Comparison of ENCODE assay signal across 10 cellular contexts in genomic region chr2:69781321-69782248, GRCh38. TPM values are rescaled to one million over a fixed set of nuclear protein-coding genes. Genes with fewer than 3 reads are reported as not detected.
DNase-seq lines count a peak whose midpoint lies in the region; ATAC-seq, FAIRE-seq and TF ChIP-seq lines count a peak whose summit lies in the region.
"Had no signal": no experiment of that assay in that cellular context is flagged by ENCODE, and none has a peak within 500 bp of the region (broad histone marks: within the 10 kb centered on the region; RNA-seq: fewer than 3 reads in every experiment).

No MANE protein-coding gene starts in this region.

- peak overlapping the region; percentile 16 for H3K27ac Mint-ChIP-seq in Caco-2 (ENCODE audit: unreplicated experiment)

- H3K36me3 Mint-ChIP-seq in Caco-2 (ENCODE audit: insufficient read depth, unreplicated experiment), result peaks cover 4% of the 10 kb centered on the region

- no peaks in the 10 kb centered on the region for H3K27me3 Mint-ChIP-seq in Caco-2 (ENCODE audit: insufficient read depth, unreplicated experiment)

- H3K9ac ChIP-seq in kidney (ENCODE audit: low read length in 2 of 2), result peak overlapping the region in 1 of 2 donors; percentile 0

- peaks cover 2% of the 10 kb centered on the region for H3K9me3 ChIP-seq in Caco-2
- no peaks in the 10 kb centered on the region for H3K9me3 ChIP-seq in kidney (ENCODE audit: control insufficient read depth in 1 of 2, low read length in 2 of 2)
- H3K9me3 ChIP-seq: tibial artery had no signal

- no peak overlapping the region for H3K4me3 Mint-ChIP-seq in Caco-2 (ENCODE audit: unreplicated experiment)

- FAIRE-seq in kidney (lab: Jason Lieb, UNC), result peak; percentile 74

- in situ Hi-C loops in GM13977 (cut with MboI; ENCODE audit: low pct_unique_long_range_greater_than_20kb, low sequenced_read_pairs, unreplicated experiment), result no loop called here

- CTCF ChIA-PET in Caco-2 (lab: Charles Lee), result interaction anchor here (0.6 to 1.0 kb wide), 4 partner anchors 14 to 57 kb away, joined by 3 to 8 read pairs (median 4); no protein-coding TSS in a partner anchor

- POLR2A ChIA-PET in Caco-2 (lab: Charles Lee), result interaction anchor here (0.5 to 0.7 kb wide), 3 partner anchors 35 to 512 kb away, joined by 3 to 10 read pairs (median 5); partner anchors contain the start of gene NFU1

- H3K4me1 Mint-ChIP-seq in Caco-2 (ENCODE audit: low read depth, unreplicated experiment), result peaks cover 39% of the 10 kb centered on the region

- ATAC-seq in HG02759 (IDR thresholded peaks at IDR 0.05; ENCODE audit: unreplicated experiment) (peak; percentile 80), GM21515 (IDR thresholded peaks at IDR 0.05; ENCODE audit: unreplicated experiment) (no peak)

- DNase-seq in Caco-2 (peak; percentile 67 to 79), NCI-H69 (lab: John Stamatoyannopoulos, UW) (peak; percentile 86), kidney (no peak), GM13977 (ENCODE audit: low spot score) (no peak), substantia nigra (lab: John Stamatoyannopoulos, UW) (no peak), NK-92 (lab: John Stamatoyannopoulos, UW; ENCODE audit: unreplicated experiment) (no peak)
- DNase-seq: tibial artery had no signal

- intact Hi-C loops in Caco-2 (cut with micrococcal nuclease; ENCODE audit: unreplicated experiment) (loop anchor here (1.0 to 2.0 kb wide), 5 partner anchors 8 to 47 kb away; no protein-coding TSS in a partner anchor), kidney (cut with DNase I) (no loop called here)

- BruUV-seq in Caco-2 (replicated peaks; lab: Mats Ljungman, UMichigan), result no TSS peak

- H3K27ac ChIP-seq in kidney (ENCODE audit: low read depth in 2 of 2, low read length in 2 of 2) (peak overlapping the region; percentile 7 to 56), substantia nigra (ENCODE audit: low read depth, low read length, poor library complexity, severe bottlenecking) (no peak overlapping the region)
- H3K27ac ChIP-seq: tibial artery had no signal

- H3K36me3 ChIP-seq in Caco-2 (ENCODE audit: control insufficient read depth, insufficient read depth, low read length), result peaks cover 2% of the 10 kb centered on the region
- peaks cover 2 to 5% of the 10 kb centered on the region in 2 donors for H3K36me3 ChIP-seq in kidney (ENCODE audit: control insufficient read depth in 1 of 2, insufficient read depth in 2 of 2, low read length in 2 of 2)

- H3K4me3 ChIP-seq in Caco-2 (ENCODE audit: low read depth, low read length) (no peak overlapping the region), kidney (ENCODE audit: low read length in 2 of 2) (no peak overlapping the region)
- H3K4me3 ChIP-seq: coronary artery, tibial artery had no signal

- H3K4me1 ChIP-seq in Caco-2 (peaks cover 62% of the 10 kb centered on the region), kidney (ENCODE audit: control insufficient read depth in 1 of 2, insufficient read depth in 1 of 2, low read depth in 1 of 2, low read length in 2 of 2) (peaks cover 9 to 12% of the 10 kb centered on the region in 2 donors)

- TF ChIP-seq CTCF in Caco-2 (IDR thresholded peaks at IDR 0.05; ENCODE audit: insufficient read depth in 1 of 2, low read depth in 1 of 2, low read length in 1 of 2, severe bottlenecking in 1 of 2, unreplicated experiment in 1 of 2), result no peak
- TF ChIP-seq CTCF in kidney (IDR thresholded peaks at IDR 0.05; ENCODE audit: borderline replicate concordance, extremely low read depth, insufficient read depth), result no peak
- no peak for TF ChIP-seq CTCF in GM13977 (IDR thresholded peaks at IDR 0.05; ENCODE audit: extremely low read depth, insufficient read depth, missing control alignments)

- no peaks in the 10 kb centered on the region for H3K9me3 Mint-ChIP-seq in Caco-2 (ENCODE audit: unreplicated experiment)

- no peaks in the 10 kb centered on the region for H3K27me3 ChIP-seq in Caco-2 (replicated peaks; ENCODE audit: control insufficient read depth, insufficient read depth, low read length)
- H3K27me3 ChIP-seq: tibial artery had no signal

RNA-seq across cellular contexts. Expression of gene ANXA4, which starts 39.7 kb away (rescaled TPM):
- total RNA-seq in Caco-2 (2022) (90.8 and 92.0 TPM in 2 replicates), kidney (287 TPM)
- polyA plus RNA-seq in kidney (ENCODE audit: insufficient read depth, low read depth, low replicate concordance), result 168 TPM

RNA-seq across cellular contexts. Expression of gene GMCL1, which starts 47.9 kb away (rescaled TPM):
- 13.8 and 17.5 TPM in 2 replicates for total RNA-seq in Caco-2 (2022)
- total RNA-seq in kidney, result 14.0 TPM
- polyA plus RNA-seq in kidney (ENCODE audit: insufficient read depth, low read depth, low replicate concordance), result 6.3 TPM

Comparison
In these comparisons a context has a peak if more than half of its experiments do, and no peak if none do; other contexts are left out.
1. DNase-seq: peak in Caco-2 (2 of 2) and NCI-H69 (single experiment); none in kidney (single experiment), GM13977 (single experiment), substantia nigra (0 of 49) and NK-92 (single experiment).